In genomic region chr1:17616731-17617279, GRCh38 we compare ENCODE assay signal across 17 cellular contexts.
"Had no signal": no experiment of that assay in that cellular context is flagged by ENCODE, and none has a peak within 500 bp of the region (broad histone marks: within the 10 kb centered on the region; RNA-seq: fewer than 3 reads in every experiment).

No MANE protein-coding gene starts in this region.

- DNase-seq: activated CD4-positive, alpha-beta T cell treated with anti-CD3 and anti-CD28 coated beads, Interleukin-2, amount 10 ng/mL, durations not matched to agents 7 days and 5 days; activated CD4-positive, CD25-positive, alpha-beta regulatory T cell; activated CD8-positive, alpha-beta memory T cell treated with anti-CD3 and anti-CD28 coated beads for 24 hours; activated naive CD4-positive, alpha-beta T cell treated with Interleukin-2 at 50 U/mL for 16 hours; activated naive CD8-positive, alpha-beta T cell treated with anti-CD3 and anti-CD28 coated beads, Interleukin-2, amount 50 U/mL, for 24 hours; central memory CD4-positive, alpha-beta T cell; effector memory CD8-positive, alpha-beta T cell; erythroblast; head of caudate nucleus; left colon; natural killer cell; occipital lobe; stimulated activated CD4-positive, alpha-beta T cell treated with anti-CD3 and anti-CD28 coated beads, Interleukin-15, amount 100 ng/mL, for 24 hours; stimulated activated CD4-positive, alpha-beta T cell treated with anti-CD3 and anti-CD28 coated beads, Interleukin-4, amount 100 ng/mL, for 24 hours; stimulated activated naive CD8-positive, alpha-beta T cell treated with anti-CD3 and anti-CD28 coated beads, Interleukin-15, amount 100 ng/mL, for 72 hours; T-helper 17 cell; thyroid gland had no signal

- ATAC-seq: activated naive CD8-positive, alpha-beta T cell treated with anti-CD3 and anti-CD28 coated beads, Interleukin-2, amount 50 U/mL, for 24 hours; effector memory CD8-positive, alpha-beta T cell; left colon; natural killer cell; stimulated activated naive CD8-positive, alpha-beta T cell treated with anti-CD3 and anti-CD28 coated beads, Interleukin-15, amount 100 ng/mL, for 72 hours; T-helper 17 cell had no signal

- H3K27me3 ChIP-seq: thyroid gland had no signal

- H3K9me3 ChIP-seq: thyroid gland had no signal

- H3K4me3 ChIP-seq: thyroid gland had no signal
